Comparison of ENCODE assay signal across 24 cellular contexts in genomic region chr3:46235425-46235824, GRCh38. TPM values are rescaled to one million over a fixed set of nuclear protein-coding genes. Genes with fewer than 3 reads are reported as not detected.
DNase-seq lines count a peak whose midpoint lies in the region; ATAC-seq, FAIRE-seq and TF ChIP-seq lines count a peak whose summit lies in the region.
"Had no signal": no experiment of that assay in that cellular context is flagged by ENCODE, and none has a peak within 500 bp of the region (broad histone marks: within the 10 kb centered on the region; RNA-seq: fewer than 3 reads in every experiment).

No MANE protein-coding gene starts in this region.

- intact Hi-C loops in HepG2 (cut with micrococcal nuclease; ENCODE audit: unreplicated experiment) (loop anchor here (10.0 kb wide), 1 partner anchor 1901 kb away; the partner anchor contains the start of gene TCAIM), right lobe of liver (cut with DNase I) (no loop called here), tibial artery (cut with DNase I; ENCODE audit: low total_unique reads) (no loop called here)

- DNase-seq in HepG2 (ENCODE audit: low spot score) (no peak), right lobe of liver (no peak), bronchial epithelial cell (ENCODE audit: low read depth) (no peak), tibial artery (no peak), NCI-H1092 treated with DMSO at 0.1 percent for 48 hours (lab: John Stamatoyannopoulos, UW) (no peak)
- DNase-seq: AML-193; Caco-2; Calu3; CD4-positive, alpha-beta T cell; CD8-positive, alpha-beta T cell; DMS79 treated with DMSO at 0.1 percent for 48 hours; GF-D8 had no signal

- H3K79me2 ChIP-seq in HepG2 (ENCODE audit: insufficient read depth, low read length) = no peaks in the 10 kb centered on the region

- no peak for ATAC-seq in HepG2
- ATAC-seq in right lobe of liver = no peak
- ATAC-seq: A549; CD8-positive, alpha-beta T cell had no signal

- H2AFZ ChIP-seq in HepG2 (ENCODE audit: low read length) = no peak overlapping the region

- no peak for TF ChIP-seq RAD21 in HepG2 (CRISPR knock-in tag; IDR thresholded peaks at IDR 0.05)

- CTCF ChIA-PET in HepG2 (lab: Yijun Ruan, JAX; ENCODE audit: low intra/inter-chr PET ratio, low total read pairs) = no interaction called here

- no peak overlapping the region for H3K4me2 ChIP-seq in HepG2 (ENCODE audit: low read depth, low read length)
- H3K4me2 ChIP-seq: A549 had no signal

- no peaks in the 10 kb centered on the region for H4K20me1 ChIP-seq in HepG2 (ENCODE audit: insufficient read depth, low read length)
- H4K20me1 ChIP-seq: BLaER1 treated with 17β-estradiol and CSF1 and Interleukin-3, amounts not matched to agents 10 nM and 100 nM had no signal

- H3K9me3 ChIP-seq in HepG2 (ENCODE audit: low read length) (no peaks in the 10 kb centered on the region), right lobe of liver (no peaks in the 10 kb centered on the region), tibial artery (no peaks in the 10 kb centered on the region)
- H3K9me3 ChIP-seq: A549; BLaER1 treated with 17β-estradiol and CSF1 and Interleukin-3, amounts not matched to agents 10 nM and 100 nM; Caco-2 had no signal

- 0% methylated on average over 2 of the region's 2 CpGs for WGBS in HepG2 (ENCODE audit: low lambda C conversion rate)
- WGBS in right lobe of liver (ENCODE audit: insufficient coverage, low coverage, low lambda C conversion rate, missing lambda C conversion rate) = 48% methylated on average over 2 of the region's 2 CpGs

- in situ Hi-C loops in HepG2 (cut with HindIII; ENCODE audit: extremely low pct_ligation_motif_present, low pct_unique_long_range_greater_than_20kb) = no loop called here

- FAIRE-seq in HepG2 (lab: Jason Lieb, UNC) (no peak), bronchial epithelial cell (lab: Jason Lieb, UNC) (peak; percentile 7)
- FAIRE-seq: A549, D721Med, G401.6, GM12891, GM18507, GM19239 had no signal

- H3K9ac ChIP-seq in HepG2 (ENCODE audit: insufficient read depth, low read depth, low read length) = no peak overlapping the region
- H3K9ac ChIP-seq: BLaER1 treated with 17β-estradiol and CSF1 and Interleukin-3, amounts not matched to agents 10 nM and 100 nM had no signal

- H3K4me3 ChIP-seq in HepG2 (replicated peaks in 1 of 3; ENCODE audit: insufficient read depth in 1 of 3, low read depth in 2 of 3, low read length in 3 of 3) (no peak overlapping the region), right lobe of liver (no peak overlapping the region), bronchial epithelial cell (ENCODE audit: low read depth, low read length) (no peak overlapping the region), tibial artery (no peak overlapping the region)
- H3K4me3 ChIP-seq: A549; BLaER1 treated with 17β-estradiol and CSF1 and Interleukin-3, amounts not matched to agents 10 nM and 100 nM had no signal

- H3K27me3 ChIP-seq in HepG2 (ENCODE audit: control insufficient read depth in 1 of 2, insufficient read depth in 2 of 2, low read length in 2 of 2) = peaks cover 0 to 7% of the 10 kb centered on the region in 2 experiments; a peak in 1 of 5 replicates
- no peaks in the 10 kb centered on the region for H3K27me3 ChIP-seq in right lobe of liver
- H3K27me3 ChIP-seq in bronchial epithelial cell (ENCODE audit: control insufficient read depth, insufficient read depth, low read length) = peaks cover 8% of the 10 kb centered on the region
- peaks cover 0 to 3% of the 10 kb centered on the region in 2 donors for H3K27me3 ChIP-seq in tibial artery
- H3K27me3 ChIP-seq: BLaER1 treated with 17β-estradiol and CSF1 and Interleukin-3, amounts not matched to agents 10 nM and 100 nM had no signal

- POLR2A ChIA-PET in HepG2 (lab: Yijun Ruan, JAX) = no interaction called here

- no TSS peak for BruUV-seq in HepG2 (replicated peaks; lab: Mats Ljungman, UMichigan)

- H3K27ac ChIP-seq in HepG2 (ENCODE audit: extremely low read length, insufficient read depth, low read length) (no peak overlapping the region), right lobe of liver (no peak overlapping the region), tibial artery (no peak overlapping the region)
- H3K27ac ChIP-seq: 22Rv1, A549, C4-2B had no signal

- TF ChIP-seq EP300 in HepG2 (IDR thresholded peaks at IDR 0.05; ENCODE audit: low read depth in 2 of 2, low read length in 2 of 2) (no peak), HepG2 (CRISPR knock-in tag; IDR thresholded peaks at IDR 0.05; ENCODE audit: borderline replicate concordance) (no peak)

- H3K36me3 ChIP-seq in HepG2 (replicated peaks in 1 of 2; ENCODE audit: control insufficient read depth in 1 of 2, insufficient read depth in 2 of 2, low read length in 2 of 2) = no peaks in the 10 kb centered on the region
- H3K36me3 ChIP-seq in right lobe of liver = no peaks in the 10 kb centered on the region
- no peaks in the 10 kb centered on the region for H3K36me3 ChIP-seq in bronchial epithelial cell (ENCODE audit: control insufficient read depth, insufficient read depth, low read length)
- H3K36me3 ChIP-seq in tibial artery = no peaks in the 10 kb centered on the region
- H3K36me3 ChIP-seq: BLaER1 treated with 17β-estradiol and CSF1 and Interleukin-3, amounts not matched to agents 10 nM and 100 nM had no signal

- TF ChIP-seq POLR2A in HepG2 (IDR thresholded peaks at IDR 0.05; ENCODE audit: insufficient read depth in 1 of 2, low read depth in 2 of 2, low read length in 2 of 2) = no peak
- no peak for TF ChIP-seq POLR2A in right lobe of liver (IDR thresholded peaks at IDR 0.05)

- TF ChIP-seq CTCF in HepG2 (CRISPR knock-in tag; IDR thresholded peaks at IDR 0.05) (no peak), right lobe of liver (IDR thresholded peaks at IDR 0.05) (no peak), bronchial epithelial cell (IDR thresholded peaks at IDR 0.05; ENCODE audit: insufficient read depth, low read length, severe bottlenecking) (no peak), tibial artery (IDR thresholded peaks at IDR 0.05) (no peak)

- H3K4me1 ChIP-seq in HepG2 (ENCODE audit: insufficient read depth, low read length) (no peaks in the 10 kb centered on the region), right lobe of liver (no peaks in the 10 kb centered on the region), tibial artery (no peaks in the 10 kb centered on the region)
- H3K4me1 ChIP-seq: A549, Caco-2 had no signal

RNA-seq across cellular contexts. Expression of gene CCR3, which starts 6.8 kb away (rescaled TPM):
- total RNA-seq in HepG2 (2016; rRNA removed; fragmentation: Illumina TruSeq; extraction: Trizol) (not detected in 2 replicates), right lobe of liver (under 1 TPM in 1 of 6 experiments, not detected in 5; 0.27 TPM), bronchial epithelial cell (under 0.01 TPM in 1 of 2 replicates, not detected in the other)
- not detected in 2 replicates for total RNA-seq in HepG2 (2016; cell fraction: cytosol; rRNA removed; fragmentation: Illumina TruSeq; extraction: Trizol; ENCODE audit: low read depth)
- total RNA-seq in HepG2 (2016; cell fraction: insoluble cytoplasmic fraction; rRNA removed; fragmentation: Illumina TruSeq; extraction: Trizol) = not detected in 2 replicates
- not detected in 2 replicates for total RNA-seq in HepG2 (2016; cell fraction: membrane; rRNA removed; fragmentation: Illumina TruSeq; extraction: Trizol)
- not detected in 2 replicates for total RNA-seq in HepG2 (2016; cell fraction: nucleus; rRNA removed; fragmentation: Illumina TruSeq; extraction: Trizol)
- polyA plus RNA-seq in HepG2 (2011; rRNA removed) = not detected in 2 replicates
- not detected in 2 replicates for polyA plus RNA-seq in HepG2 (2011; cell fraction: cytosol; rRNA removed)
- not detected in 2 replicates for polyA plus RNA-seq in HepG2 (2011; cell fraction: nucleus; rRNA removed)
- polyA plus RNA-seq in HepG2 (2012) = not detected in 2 replicates
- not detected in 2 replicates for polyA plus RNA-seq in HepG2 (2016; cell fraction: cytosol; fragmentation: Illumina TruSeq; extraction: Trizol; ENCODE audit: low read depth)
- polyA plus RNA-seq in HepG2 (2016; cell fraction: insoluble cytoplasmic fraction; fragmentation: Illumina TruSeq; extraction: Trizol; ENCODE audit: low read depth) = not detected in 2 replicates
- polyA plus RNA-seq in HepG2 (2016; cell fraction: membrane; fragmentation: Illumina TruSeq; extraction: Trizol; ENCODE audit: low read depth) = not detected in 2 replicates
- polyA plus RNA-seq in HepG2 (2016; cell fraction: nucleus; fragmentation: Illumina TruSeq; extraction: Trizol; ENCODE audit: insufficient read depth, low read depth) = not detected in 2 replicates
- not detected in 2 replicates for polyA minus RNA-seq in HepG2 (2011; rRNA and poly(A)+ RNA removed; ENCODE audit: low replicate concordance)
- not detected in 2 replicates for polyA minus RNA-seq in HepG2 (2011; cell fraction: cytosol; rRNA and poly(A)+ RNA removed)
- polyA minus RNA-seq in HepG2 (2011; cell fraction: nucleus; rRNA and poly(A)+ RNA removed) = not detected in 2 replicates
- total RNA-seq: A172; B cell; CD4-positive, alpha-beta T cell; CD8-positive, alpha-beta T cell had no signal
- polyA plus RNA-seq: A549, BJ had no signal

RNA-seq across cellular contexts. Expression of gene CCR1, which starts 27.3 kb away (rescaled TPM):
- not detected in 2 replicates for total RNA-seq in HepG2 (2016; rRNA removed; fragmentation: Illumina TruSeq; extraction: Trizol)
- not detected in 2 replicates for total RNA-seq in HepG2 (2016; cell fraction: cytosol; rRNA removed; fragmentation: Illumina TruSeq; extraction: Trizol; ENCODE audit: low read depth)
- total RNA-seq in HepG2 (2016; cell fraction: insoluble cytoplasmic fraction; rRNA removed; fragmentation: Illumina TruSeq; extraction: Trizol) = not detected in 2 replicates
- total RNA-seq in HepG2 (2016; cell fraction: membrane; rRNA removed; fragmentation: Illumina TruSeq; extraction: Trizol) = not detected in 2 replicates
- not detected in 2 replicates for total RNA-seq in HepG2 (2016; cell fraction: nucleus; rRNA removed; fragmentation: Illumina TruSeq; extraction: Trizol)
- polyA plus RNA-seq in HepG2 (2011; rRNA removed) = not detected in 2 replicates
- polyA plus RNA-seq in HepG2 (2011; cell fraction: cytosol; rRNA removed) = not detected in 2 replicates
- polyA plus RNA-seq in HepG2 (2011; cell fraction: nucleus; rRNA removed) = not detected in 2 replicates
- not detected in 2 replicates for polyA plus RNA-seq in HepG2 (2012)
- not detected in 2 replicates for polyA plus RNA-seq in HepG2 (2016; cell fraction: cytosol; fragmentation: Illumina TruSeq; extraction: Trizol; ENCODE audit: low read depth)
- not detected in 2 replicates for polyA plus RNA-seq in HepG2 (2016; cell fraction: insoluble cytoplasmic fraction; fragmentation: Illumina TruSeq; extraction: Trizol; ENCODE audit: low read depth)
- polyA plus RNA-seq in HepG2 (2016; cell fraction: membrane; fragmentation: Illumina TruSeq; extraction: Trizol; ENCODE audit: low read depth) = not detected in 2 replicates
- not detected in 2 replicates for polyA plus RNA-seq in HepG2 (2016; cell fraction: nucleus; fragmentation: Illumina TruSeq; extraction: Trizol; ENCODE audit: insufficient read depth, low read depth)
- 0.16 TPM in 1 of 2 replicates, not detected in the other for polyA minus RNA-seq in HepG2 (2011; rRNA and poly(A)+ RNA removed; ENCODE audit: low replicate concordance)
- not detected in 2 replicates for polyA minus RNA-seq in HepG2 (2011; cell fraction: cytosol; rRNA and poly(A)+ RNA removed)
- not detected in 2 replicates for polyA minus RNA-seq in HepG2 (2011; cell fraction: nucleus; rRNA and poly(A)+ RNA removed)
- 10 to 100 TPM in 1 of 6 experiments, 1 to 10 TPM in 5; 1.6 to 17.3 (median 3.1) TPM for total RNA-seq in right lobe of liver
- total RNA-seq in bronchial epithelial cell = not detected in 2 replicates
- total RNA-seq: A172 had no signal
- polyA plus RNA-seq: BJ had no signal
